ENCODE assay signal across 1 cellular context in genomic region chr15:50354838-50355611, GRCh38.
TF ChIP-seq lines count a peak whose summit lies in the region.

Gene GABPB1 (minus strand): TSS chr15:50355198. CDS start chr15:50309798, 45,400 bp downstream.

TF ChIP-seq in K562, 482 proteins besides CTCF, POLR2A, EP300 and RAD21 (continued from another document and continues in another):
- TF ChIP-seq RERE (CRISPR knock-in tag; IDR thresholded peaks at IDR 0.05; ENCODE audit: borderline replicate concordance): no peak
- peak; percentile 86 for TF ChIP-seq CXXC5 (CRISPR knock-in tag; IDR thresholded peaks at IDR 0.05)
- TF ChIP-seq SAFB2 (IDR thresholded peaks at IDR 0.05; ENCODE audit: borderline replicate concordance, low read depth, low read length, severe bottlenecking): no peak
- peak; percentile 75 for TF ChIP-seq C11orf30 (IDR thresholded peaks at IDR 0.05; ENCODE audit: low read depth)
- TF ChIP-seq JUN (IDR thresholded peaks at IDR 0.05; ENCODE audit: borderline replicate concordance, low read depth, low read length): peak; percentile 31; the same call in 1 of the 2 replicates
- no peak for TF ChIP-seq JUN (CRISPR knock-in tag; IDR thresholded peaks at IDR 0.05; ENCODE audit: borderline replicate concordance)
- TF ChIP-seq SMARCC2 (IDR thresholded peaks at IDR 0.05; ENCODE audit: low read depth): peak; percentile 41; the same call in 1 of the 2 replicates
- peak; percentile 62 for TF ChIP-seq MBD2 (IDR thresholded peaks at IDR 0.05; ENCODE audit: borderline replicate concordance, low read depth)
- TF ChIP-seq HNRNPUL1 (IDR thresholded peaks at IDR 0.05; ENCODE audit: low read length): no peak
- no peak for TF ChIP-seq GABPB2 (CRISPR knock-in tag; conservative IDR thresholded peaks at IDR 0.05)
- peak; percentile 45; the same call in 1 of the 2 replicates for TF ChIP-seq SMARCA4 (IDR thresholded peaks at IDR 0.05)
- TF ChIP-seq CBX2 (IDR thresholded peaks at IDR 0.05; ENCODE audit: insufficient read depth, low read length, poor library complexity, severe bottlenecking): no peak
- TF ChIP-seq TGIF2 (CRISPR knock-in tag; IDR thresholded peaks at IDR 0.05): no peak
- 0 out of 2 replicates have a peak, but pooled peaks have one; percentile 16 for TF ChIP-seq ZNF830 (CRISPR knock-in tag; IDR thresholded peaks at IDR 0.05)
- no peak for TF ChIP-seq SMAD3 (CRISPR knock-in tag; conservative IDR thresholded peaks at IDR 0.05)
- peak; percentile 63 for TF ChIP-seq VEZF1 (CRISPR knock-in tag; IDR thresholded peaks at IDR 0.05)
- TF ChIP-seq ZNF212 (CRISPR knock-in tag; IDR thresholded peaks at IDR 0.05): no peak
- TF ChIP-seq MBD1 (CRISPR knock-in tag; IDR thresholded peaks at IDR 0.05): no peak
- no peak for TF ChIP-seq MTA2 (IDR thresholded peaks at IDR 0.05; ENCODE audit: low read depth)
- 0 out of 4 replicates have a peak, but pooled peaks of 1 of the 2 experiments have one; percentile 8 for TF ChIP-seq SIX5 (IDR thresholded peaks at IDR 0.05; ENCODE audit: borderline replicate concordance in 1 of 2, insufficient read depth in 1 of 2, low read depth in 1 of 2, low read length in 2 of 2)
- no peak for TF ChIP-seq ZNF134 (CRISPR knock-in tag; conservative IDR thresholded peaks at IDR 0.05)
- TF ChIP-seq MCM7 (IDR thresholded peaks at IDR 0.05): no peak
- no peak for TF ChIP-seq ZNF436 (CRISPR knock-in tag; IDR thresholded peaks at IDR 0.05)
- TF ChIP-seq E2F5 (CRISPR knock-in tag; IDR thresholded peaks at IDR 0.05): peak; percentile 48; the same call in 1 of the 2 replicates
- peak; percentile 97 for TF ChIP-seq KDM5B (IDR thresholded peaks at IDR 0.05; ENCODE audit: insufficient replicate concordance, low read depth, low read length)
- no peak for TF ChIP-seq SAFB (IDR thresholded peaks at IDR 0.05; ENCODE audit: borderline replicate concordance, low read depth, low read length)
- TF ChIP-seq MGA (IDR thresholded peaks at IDR 0.05): peak; percentile 96
- peak; percentile 90 for TF ChIP-seq XRCC5 (IDR thresholded peaks at IDR 0.05; ENCODE audit: low read depth, low read length)
- TF ChIP-seq SRSF1 (IDR thresholded peaks at IDR 0.05; ENCODE audit: low read depth, low read length): 0 out of 2 replicates have a peak, but pooled peaks have one; percentile 12
- peak; percentile 39; the same call in 1 of the 2 replicates for TF ChIP-seq GATAD2A (IDR thresholded peaks at IDR 0.05)
- peak; percentile 95 for TF ChIP-seq TAF7 (tag; IDR thresholded peaks at IDR 0.05)
- peak; percentile 96 for TF ChIP-seq GABPA (tag; conservative IDR thresholded peaks at IDR 0.05; ENCODE audit: low read depth)
- TF ChIP-seq MAZ (CRISPR knock-in tag; conservative IDR thresholded peaks at IDR 0.05 in 1 of 2, IDR thresholded peaks at IDR 0.05 in 1 of 2): peak; percentile 66 to 84
- TF ChIP-seq NFXL1 (CRISPR knock-in tag; IDR thresholded peaks at IDR 0.05): no peak
- TF ChIP-seq TCF7L2 (IDR thresholded peaks at IDR 0.05; ENCODE audit: low read depth, low read length): no peak
- peak; percentile 81 for TF ChIP-seq GTF2A2 (tag; IDR thresholded peaks at IDR 0.05)
- TF ChIP-seq L3MBTL2 (IDR thresholded peaks at IDR 0.05): peak; percentile 96
- peak; percentile 98 to 99 for TF ChIP-seq E2F6 (IDR thresholded peaks at IDR 0.05; ENCODE audit: borderline replicate concordance in 1 of 2, extremely low read depth in 1 of 2, insufficient read depth in 1 of 2, insufficient read length in 1 of 2, low read depth in 1 of 2, low read length in 1 of 2, poor library complexity in 1 of 2, severe bottlenecking in 1 of 2)
- TF ChIP-seq ARNT (IDR thresholded peaks at IDR 0.05): peak; percentile 52 to 65; a peak in 2 of 4 replicates
- peak; percentile 73 for TF ChIP-seq ZNF253 (CRISPR knock-in tag; conservative IDR thresholded peaks at IDR 0.05)
- no peak for TF ChIP-seq CBX8 (IDR thresholded peaks at IDR 0.05; ENCODE audit: borderline replicate concordance, extremely low read depth, low read depth, low read length, poor library complexity, severe bottlenecking)
- no peak; the same call in 1 of the 2 replicates for TF ChIP-seq TCF3 (CRISPR knock-in tag; IDR thresholded peaks at IDR 0.05)
- peak; percentile 75; the same call in 1 of the 2 replicates for TF ChIP-seq ZC3H8 (IDR thresholded peaks at IDR 0.05)
